25 cellular contexts compared by ENCODE assay signal in the genomic region with DNA sequence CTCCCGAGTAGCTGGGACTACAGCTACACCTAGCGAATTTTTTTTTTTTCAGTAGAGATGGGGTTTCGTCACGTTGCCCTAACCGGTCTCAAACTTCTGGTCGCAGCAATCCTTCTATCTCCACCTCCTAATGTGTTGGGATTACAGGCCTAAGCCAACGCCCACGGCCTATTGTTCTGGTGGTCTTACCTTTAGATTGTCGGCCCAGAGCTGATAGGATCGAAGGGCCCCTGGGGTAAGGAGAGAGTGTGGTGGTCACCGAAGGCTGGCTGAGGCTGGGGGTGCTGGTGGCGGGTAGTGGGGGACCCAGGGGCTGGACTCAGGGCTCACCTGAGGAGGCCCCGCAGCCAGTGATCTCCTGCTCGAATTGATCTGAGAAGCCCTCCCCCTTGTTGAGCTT. TPM values are rescaled to one million over a fixed set of nuclear protein-coding genes. Genes with fewer than 3 reads are reported as not detected.
A peak's percentile ranks its signal among the peaks of the same experiment; 100 is the strongest.
DNase-seq lines count a peak whose midpoint lies in the region; ATAC-seq, FAIRE-seq and TF ChIP-seq lines count a peak whose summit lies in the region.
"Had no signal": no experiment of that assay in that cellular context is flagged by ENCODE, and none has a peak within 500 bp of the region (broad histone marks: within the 10 kb centered on the region; RNA-seq: fewer than 3 reads in every experiment).

No MANE protein-coding gene starts in this region.

- no peak for FAIRE-seq in K562 (lab: Jason Lieb, UNC)
- FAIRE-seq: A204.1, G401.6, GM12892, GM19239, H54 had no signal

- peak overlapping the region; percentile 45 for H3K27ac Mint-ChIP-seq in activated naive CD4-positive, alpha-beta T cell treated with anti-CD3 and anti-CD28 coated beads, Interleukin-2, amount 10 ng/mL, durations not matched to agents 7 days and 5 days
- no peak overlapping the region for H3K27ac Mint-ChIP-seq in activated naive CD4-positive, alpha-beta T cell treated with anti-CD3 and anti-CD28 coated beads for 36 hours
- H3K27ac Mint-ChIP-seq: B cell had no signal

- no peak overlapping the region for H2BK120ac ChIP-seq in mesendoderm (ENCODE audit: low read depth, low read length)

- 0 out of 6 replicates have a peak, but pooled peaks of 1 of the 3 experiments have one; percentile 15 for TF ChIP-seq CTCF in K562 (IDR thresholded peaks at IDR 0.05 in 2 of 3, conservative IDR thresholded peaks at IDR 0.05 in 1 of 3; ENCODE audit: insufficient read depth in 2 of 3, low read depth in 1 of 3, low read length in 3 of 3)

- no peak for TF ChIP-seq RAD21 in K562 (CRISPR knock-in tag; conservative IDR thresholded peaks at IDR 0.05 in 1 of 2, IDR thresholded peaks at IDR 0.05 in 1 of 2)

- no peak overlapping the region for H4K5ac ChIP-seq in mesendoderm (ENCODE audit: low read length)

- no peak overlapping the region for H3K18ac ChIP-seq in mesendoderm (ENCODE audit: low read length)

- in situ Hi-C loops in K562 (cut with MboI): no loop called here

- H2AK5ac ChIP-seq in mesendoderm (ENCODE audit: low read length): no peak overlapping the region

- no peaks in the 10 kb centered on the region for H3K9me1 ChIP-seq in K562 (ENCODE audit: control insufficient read depth, insufficient read depth, low read length)

- H3K36me3 Mint-ChIP-seq in activated naive CD4-positive, alpha-beta T cell treated with anti-CD3 and anti-CD28 coated beads, Interleukin-2, amount 10 ng/mL, durations not matched to agents 7 days and 5 days: peaks cover 37% of the 10 kb centered on the region
- peaks cover 18% of the 10 kb centered on the region for H3K36me3 Mint-ChIP-seq in activated naive CD4-positive, alpha-beta T cell treated with anti-CD3 and anti-CD28 coated beads for 36 hours (ENCODE audit: low read depth)

- no peak overlapping the region for H3K4ac ChIP-seq in mesendoderm (ENCODE audit: low read depth, low read length)

- H3K4me3 ChIP-seq in K562: no peak overlapping the region
- no peak overlapping the region for H3K4me3 ChIP-seq in mesendoderm (ENCODE audit: low read length)
- H3K4me3 ChIP-seq: BLaER1 had no signal

- H3K27ac ChIP-seq in K562 (ENCODE audit: extremely low read depth, low read depth, low read length): no peak overlapping the region
- H3K27ac ChIP-seq in mesendoderm (ENCODE audit: low read depth, low read length): no peak overlapping the region
- H3K27ac ChIP-seq: 22Rv1, BLaER1, C4-2B had no signal

- H3K4me2 ChIP-seq in K562 (ENCODE audit: insufficient read depth, low read length) (no peak overlapping the region), mesendoderm (ENCODE audit: low read length) (no peak overlapping the region)
- H3K4me2 ChIP-seq: BLaER1 had no signal

- no peak overlapping the region for H2AFZ ChIP-seq in K562 (ENCODE audit: low read depth, low read length)

- CTCF ChIA-PET in activated naive CD4-positive, alpha-beta T cell treated with anti-CD3 and anti-CD28 coated beads, Interleukin-2, amount 10 ng/mL, durations not matched to agents 7 days and 5 days (lab: Charles Lee): interaction anchor here (0.9 kb wide), 1 partner anchor 9 kb away, joined by 3 read pairs; no protein-coding TSS in a partner anchor
- CTCF ChIA-PET in activated naive CD4-positive, alpha-beta T cell treated with anti-CD3 and anti-CD28 coated beads for 36 hours (lab: Charles Lee): interaction anchor here (0.6 to 0.7 kb wide), 2 partner anchors 26 to 411 kb away, joined by 3 read pairs; no protein-coding TSS in a partner anchor
- CTCF ChIA-PET in K562 (lab: Yijun Ruan, JAX; ENCODE audit: low intra/inter-chr PET ratio): no interaction called here

- POLR2A ChIA-PET in K562 (lab: Yijun Ruan, JAX): interaction anchor here (0.6 to 0.7 kb wide), 3 partner anchors 13 to 420 kb away, joined by 3 read pairs; a partner anchor contains a TSS

- H3K27me3 ChIP-seq in K562 (ENCODE audit: control insufficient read depth in 2 of 2, insufficient read depth in 2 of 2, low read length in 2 of 2) (peaks cover 3 to 8% of the 10 kb centered on the region in 2 experiments; a peak in 3 of 5 replicates), mesendoderm (ENCODE audit: insufficient read depth, low read length, poor library complexity) (no peaks in the 10 kb centered on the region)
- H3K27me3 ChIP-seq: BLaER1 had no signal

- no peak overlapping the region for H3K56ac ChIP-seq in mesendoderm (ENCODE audit: low read length)

- H4K20me1 ChIP-seq in K562 (replicated peaks; ENCODE audit: control insufficient read depth, insufficient read depth, low read length): no peaks in the 10 kb centered on the region
- H4K20me1 ChIP-seq: BLaER1 had no signal

- no peak overlapping the region for H3K4me3 Mint-ChIP-seq in activated naive CD4-positive, alpha-beta T cell treated with anti-CD3 and anti-CD28 coated beads, Interleukin-2, amount 10 ng/mL, durations not matched to agents 7 days and 5 days
- H3K4me3 Mint-ChIP-seq in activated naive CD4-positive, alpha-beta T cell treated with anti-CD3 and anti-CD28 coated beads for 36 hours: no peak overlapping the region
- H3K4me3 Mint-ChIP-seq: B cell; CD4-positive, CD25-positive, alpha-beta regulatory T cell; CD8-positive, alpha-beta T cell had no signal

- 27% methylated on average over 11 of the region's 14 CpGs for WGBS in K562 (ENCODE audit: insufficient coverage, low coverage, missing lambda C conversion rate)
- WGBS in mesendoderm (ENCODE audit: extremely low coverage, insufficient coverage, low lambda C conversion rate): no CpG with 5 or more reads among the region's 14 CpGs

- H3K23ac ChIP-seq in mesendoderm (ENCODE audit: low read length): no peak overlapping the region

- H3K9me3 Mint-ChIP-seq in activated naive CD4-positive, alpha-beta T cell treated with anti-CD3 and anti-CD28 coated beads, Interleukin-2, amount 10 ng/mL, durations not matched to agents 7 days and 5 days: no peaks in the 10 kb centered on the region
- H3K9me3 Mint-ChIP-seq in activated naive CD4-positive, alpha-beta T cell treated with anti-CD3 and anti-CD28 coated beads for 36 hours: no peaks in the 10 kb centered on the region
- H3K9me3 Mint-ChIP-seq: CD4-positive, CD25-positive, alpha-beta regulatory T cell; CD8-positive, alpha-beta T cell had no signal

- H3K36me3 ChIP-seq in K562 (ENCODE audit: control insufficient read depth, insufficient read depth, low read length) (no peaks in the 10 kb centered on the region), mesendoderm (ENCODE audit: control insufficient read depth, insufficient read depth, low read length) (no peaks in the 10 kb centered on the region)

- TF ChIP-seq POLR2A in K562 (conservative IDR thresholded peaks at IDR 0.05): no peak

- H3K4me1 ChIP-seq in K562 (replicated peaks in 1 of 2; ENCODE audit: control insufficient read depth in 2 of 2, insufficient read depth in 2 of 2, low read length in 2 of 2) (peaks cover 4 to 27% of the 10 kb centered on the region in 2 experiments; a peak in 4 of 5 replicates), mesendoderm (ENCODE audit: control insufficient read depth, low read depth, low read length) (no peaks in the 10 kb centered on the region)
- H3K4me1 ChIP-seq: BLaER1 had no signal

- H3K79me1 ChIP-seq in mesendoderm (ENCODE audit: low read length): no peaks in the 10 kb centered on the region

- intact Hi-C loops in activated naive CD4-positive, alpha-beta T cell treated with anti-CD3 and anti-CD28 coated beads for 36 hours (cut with micrococcal nuclease): no loop called here
- intact Hi-C loops in K562 (cut with micrococcal nuclease): no loop called here

- no peaks in the 10 kb centered on the region for H3K4me1 Mint-ChIP-seq in activated naive CD4-positive, alpha-beta T cell treated with anti-CD3 and anti-CD28 coated beads, Interleukin-2, amount 10 ng/mL, durations not matched to agents 7 days and 5 days
- H3K4me1 Mint-ChIP-seq in activated naive CD4-positive, alpha-beta T cell treated with anti-CD3 and anti-CD28 coated beads for 36 hours (ENCODE audit: low read depth): no peaks in the 10 kb centered on the region
- H3K4me1 Mint-ChIP-seq: B cell had no signal

- H3K27me3 Mint-ChIP-seq in activated naive CD4-positive, alpha-beta T cell treated with anti-CD3 and anti-CD28 coated beads, Interleukin-2, amount 10 ng/mL, durations not matched to agents 7 days and 5 days: no peaks in the 10 kb centered on the region
- no peaks in the 10 kb centered on the region for H3K27me3 Mint-ChIP-seq in activated naive CD4-positive, alpha-beta T cell treated with anti-CD3 and anti-CD28 coated beads for 36 hours (ENCODE audit: low read depth)
- H3K27me3 Mint-ChIP-seq: B cell; CD4-positive, CD25-positive, alpha-beta regulatory T cell had no signal

- DNase-seq in activated naive CD4-positive, alpha-beta T cell treated with anti-CD3 and anti-CD28 coated beads, Interleukin-2, amount 10 ng/mL, durations not matched to agents 7 days and 5 days: no peak
- DNase-seq in activated naive CD4-positive, alpha-beta T cell treated with anti-CD3 and anti-CD28 coated beads for 36 hours: no peak
- no peak for DNase-seq in K562 (ENCODE audit: extremely low read depth in 1 of 4, low spot score in 3 of 4)
- peak; percentile 60 for DNase-seq in mesendoderm
- DNase-seq in NCI-H748 treated with DMSO at 0.1 percent for 48 hours (lab: John Stamatoyannopoulos, UW): no peak
- DNase-seq in activated gamma-delta T cell (lab: John Stamatoyannopoulos, UW): no peak
- DNase-seq in KG1 (lab: John Stamatoyannopoulos, UW): no peak
- DNase-seq: Caco-2; CD4-positive, CD25-positive, alpha-beta regulatory T cell; CD8-positive, alpha-beta T cell; DMS153; DND-41; GOT3 had no signal

- BruUV-seq in K562 (replicated peaks; lab: Mats Ljungman, UMichigan): no TSS peak

- H3K9me3 ChIP-seq in K562 (replicated peaks; ENCODE audit: control insufficient read depth, insufficient read depth, low read depth, low read length): 0 out of 2 replicates have a peak, but pooled peaks cover 2% of the 10 kb centered on the region
- H3K9me3 ChIP-seq: Caco-2 had no signal

- no peak overlapping the region for H2BK5ac ChIP-seq in mesendoderm (ENCODE audit: low read length)

- TF ChIP-seq EP300 in K562 (IDR thresholded peaks at IDR 0.05; ENCODE audit: low read length): no peak

- H3K79me2 ChIP-seq in K562 (ENCODE audit: control insufficient read depth, insufficient read depth, low read length) (no peaks in the 10 kb centered on the region), mesendoderm (ENCODE audit: control insufficient read depth, insufficient read depth, low read length) (no peaks in the 10 kb centered on the region)

- H3K9ac ChIP-seq in K562 (ENCODE audit: insufficient read depth in 1 of 2, low read depth in 2 of 2, low read length in 2 of 2) (peak overlapping the region in 1 of 2 experiments; percentile 42; a peak in 1 of 4 replicates), mesendoderm (ENCODE audit: low read length) (no peak overlapping the region)
- H3K9ac ChIP-seq: BLaER1 had no signal

- ATAC-seq in K562 (peak; percentile 45; the same call in 1 of the 3 replicates), GM18520 (IDR thresholded peaks at IDR 0.05; ENCODE audit: unreplicated experiment) (no peak)
- ATAC-seq: CD8-positive, alpha-beta T cell; HCT116 had no signal

- H2BK15ac ChIP-seq in mesendoderm (replicated peaks; ENCODE audit: low read depth): no peak overlapping the region

- H4K8ac ChIP-seq in mesendoderm (ENCODE audit: low read depth, low read length): no peak overlapping the region

RNA-seq across cellular contexts. Expression of a gene that starts 7.0 kb away (rescaled TPM):
- total RNA-seq in activated naive CD4-positive, alpha-beta T cell treated with anti-CD3 and anti-CD28 coated beads for 36 hours: 1 to 10 TPM; 1.2 to 1.4 TPM
- 0.21 TPM in 1 of 2 replicates, not detected in the other for total RNA-seq in K562 (2011; cell fraction: chromatin; rRNA removed; ENCODE audit: low replicate concordance)
- total RNA-seq in K562 (2011; cell fraction: nucleolus; rRNA removed): not detected in 2 replicates
- not detected in 2 replicates for total RNA-seq in K562 (2011; cell fraction: nucleoplasm; rRNA removed)
- total RNA-seq in K562 (2014; rRNA removed) (0.57 TPM in 1 of 2 replicates, not detected in the other), K562 (2014; rRNA removed; fragmentation: Illumina TruSeq; extraction: Trizol) (not detected in 2 replicates), K562 (2015; rRNA removed; fragmentation: Illumina TruSeq; extraction: Trizol) (not detected in 2 replicates), K562 (2021) (0.49 and 0.65 TPM in 2 replicates)
- polyA plus RNA-seq in K562 (2011; rRNA removed) (0.11 TPM in 1 of 2 replicates, not detected in the other), K562 (2014; fragmentation: Illumina TruSeq; extraction: Trizol) (not detected in 2 replicates), K562 (2014; fragmentation: Nextera tagmentation; extraction: Ambion mirVana) (not detected), K562 (2014; rRNA removed) (0.18 TPM in 1 of 2 replicates, not detected in the other)
- 0.18 TPM in 1 of 2 replicates, not detected in the other for polyA plus RNA-seq in K562 (2011; cell fraction: cytosol; rRNA removed)
- 0.17 TPM in 1 of 2 replicates, not detected in the other for polyA plus RNA-seq in K562 (2011; cell fraction: nucleus; rRNA removed)
- polyA plus RNA-seq in K562 (2012): 0.13 and 0.15 TPM in 2 replicates
- not detected in 2 replicates for polyA minus RNA-seq in K562 (2011; rRNA and poly(A)+ RNA removed)
- polyA minus RNA-seq in K562 (2011; cell fraction: cytosol; rRNA and poly(A)+ RNA removed): not detected in 2 replicates
- polyA minus RNA-seq in K562 (2011; cell fraction: nucleus; rRNA and poly(A)+ RNA removed): not detected in 2 replicates
- polyA plus RNA-seq in mesendoderm (2013, experiment 1 of 2): 14.0 TPM
- 13.5 TPM for polyA plus RNA-seq in mesendoderm (2013, experiment 2 of 2)
- polyA plus RNA-seq: AG04450 had no signal

RNA-seq across cellular contexts. Expression of a gene that starts 10.5 kb away (rescaled TPM):
- total RNA-seq in activated naive CD4-positive, alpha-beta T cell treated with anti-CD3 and anti-CD28 coated beads for 36 hours: 10 to 100 TPM; 55.7 to 57.9 TPM
- total RNA-seq in K562 (2011; cell fraction: chromatin; rRNA removed; ENCODE audit: low replicate concordance): 0.69 TPM in 2 replicates
- 0.39 and 0.67 TPM in 2 replicates for total RNA-seq in K562 (2011; cell fraction: nucleolus; rRNA removed)
- 0.37 TPM in 1 of 2 replicates, not detected in the other for total RNA-seq in K562 (2011; cell fraction: nucleoplasm; rRNA removed)
- 0.09 and 0.16 TPM in 2 replicates for total RNA-seq in K562 (2014; rRNA removed)
- total RNA-seq in K562 (2014; rRNA removed; fragmentation: Illumina TruSeq; extraction: Trizol): 0.18 TPM in 1 of 2 replicates, not detected in the other
- total RNA-seq in K562 (2015; rRNA removed; fragmentation: Illumina TruSeq; extraction: Trizol): 0.15 and 0.43 TPM in 2 replicates
- total RNA-seq in K562 (2021): 0.49 and 0.78 TPM in 2 replicates
- polyA plus RNA-seq in K562 (2011; rRNA removed): 0.29 and 1.1 TPM in 2 replicates
- 0.54 and 0.91 TPM in 2 replicates for polyA plus RNA-seq in K562 (2011; cell fraction: cytosol; rRNA removed)
- 2.0 and 3.1 TPM in 2 replicates for polyA plus RNA-seq in K562 (2011; cell fraction: nucleus; rRNA removed)
- polyA plus RNA-seq in K562 (2012): 0.68 and 1.4 TPM in 2 replicates
- polyA plus RNA-seq in K562 (2014; fragmentation: Illumina TruSeq; extraction: Trizol): 0.33 and 0.34 TPM in 2 replicates
- polyA plus RNA-seq in K562 (2014; fragmentation: Nextera tagmentation; extraction: Ambion mirVana): under 1 TPM in 1 of 2 experiments, not detected in 1; 0.03 TPM
- polyA plus RNA-seq in K562 (2014; rRNA removed): 0.19 and 1.2 TPM in 2 replicates
- 0.09 TPM in 1 of 2 replicates, not detected in the other for polyA minus RNA-seq in K562 (2011; rRNA and poly(A)+ RNA removed)
- polyA minus RNA-seq in K562 (2011; cell fraction: cytosol; rRNA and poly(A)+ RNA removed): not detected in 2 replicates
- 0.27 and 0.78 TPM in 2 replicates for polyA minus RNA-seq in K562 (2011; cell fraction: nucleus; rRNA and poly(A)+ RNA removed)
- 1.5 TPM for polyA plus RNA-seq in mesendoderm (2013, experiment 1 of 2)
- polyA plus RNA-seq in mesendoderm (2013, experiment 2 of 2): 1.5 TPM
- polyA plus RNA-seq: AG04450 had no signal

RNA-seq across cellular contexts. Expression of a gene that starts 11.5 kb away (rescaled TPM):
- total RNA-seq in activated naive CD4-positive, alpha-beta T cell treated with anti-CD3 and anti-CD28 coated beads for 36 hours: 10 to 100 TPM; 16.2 to 18.2 TPM
- total RNA-seq in K562 (2011; cell fraction: chromatin; rRNA removed; ENCODE audit: low replicate concordance): 29.1 and 59.8 TPM in 2 replicates
- 30.5 and 33.7 TPM in 2 replicates for total RNA-seq in K562 (2011; cell fraction: nucleolus; rRNA removed)
- total RNA-seq in K562 (2011; cell fraction: nucleoplasm; rRNA removed): 23.0 and 27.6 TPM in 2 replicates
- total RNA-seq in K562 (2014; rRNA removed) (40.4 and 57.2 TPM in 2 replicates), K562 (2014; rRNA removed; fragmentation: Illumina TruSeq; extraction: Trizol) (26.2 and 26.6 TPM in 2 replicates), K562 (2015; rRNA removed; fragmentation: Illumina TruSeq; extraction: Trizol) (25.8 and 26.0 TPM in 2 replicates), K562 (2021) (72.0 and 75.1 TPM in 2 replicates)
- polyA plus RNA-seq in K562 (2011; rRNA removed) (18.7 and 20.9 TPM in 2 replicates), K562 (2014; fragmentation: Illumina TruSeq; extraction: Trizol) (64.3 and 70.5 TPM in 2 replicates), K562 (2014; fragmentation: Nextera tagmentation; extraction: Ambion mirVana) (1 to 10 TPM; 6.1 to 6.5 TPM), K562 (2014; rRNA removed) (44.3 and 47.5 TPM in 2 replicates)
- 26.3 and 40.4 TPM in 2 replicates for polyA plus RNA-seq in K562 (2011; cell fraction: cytosol; rRNA removed)
- polyA plus RNA-seq in K562 (2011; cell fraction: nucleus; rRNA removed): 29.0 and 43.3 TPM in 2 replicates
- polyA plus RNA-seq in K562 (2012): 50.5 and 59.9 TPM in 2 replicates
- polyA minus RNA-seq in K562 (2011; rRNA and poly(A)+ RNA removed): 11.8 and 15.9 TPM in 2 replicates
- polyA minus RNA-seq in K562 (2011; cell fraction: cytosol; rRNA and poly(A)+ RNA removed): 43.9 and 56.2 TPM in 2 replicates
- 8.1 and 11.1 TPM in 2 replicates for polyA minus RNA-seq in K562 (2011; cell fraction: nucleus; rRNA and poly(A)+ RNA removed)
- 41.8 TPM for polyA plus RNA-seq in mesendoderm (2013, experiment 1 of 2)
- 45.1 TPM for polyA plus RNA-seq in mesendoderm (2013, experiment 2 of 2)

RNA-seq across cellular contexts. Expression of a gene that starts 31.0 kb away (rescaled TPM):
- 1 to 10 TPM; 6.4 to 7.0 TPM for total RNA-seq in activated naive CD4-positive, alpha-beta T cell treated with anti-CD3 and anti-CD28 coated beads for 36 hours
- 0.95 and 1.9 TPM in 2 replicates for total RNA-seq in K562 (2011; cell fraction: chromatin; rRNA removed; ENCODE audit: low replicate concordance)
- 1.3 and 1.7 TPM in 2 replicates for total RNA-seq in K562 (2011; cell fraction: nucleolus; rRNA removed)
- total RNA-seq in K562 (2011; cell fraction: nucleoplasm; rRNA removed): 1.5 and 2.5 TPM in 2 replicates
- total RNA-seq in K562 (2014; rRNA removed) (1.0 and 1.5 TPM in 2 replicates), K562 (2014; rRNA removed; fragmentation: Illumina TruSeq; extraction: Trizol) (0.26 and 0.44 TPM in 2 replicates), K562 (2015; rRNA removed; fragmentation: Illumina TruSeq; extraction: Trizol) (0.62 and 0.68 TPM in 2 replicates), K562 (2021) (6.2 and 7.0 TPM in 2 replicates)
- polyA plus RNA-seq in K562 (2011; rRNA removed) (0.75 and 0.81 TPM in 2 replicates), K562 (2014; fragmentation: Illumina TruSeq; extraction: Trizol) (2.9 and 3.9 TPM in 2 replicates), K562 (2014; fragmentation: Nextera tagmentation; extraction: Ambion mirVana) (under 1 TPM; 0.14 to 0.15 TPM), K562 (2014; rRNA removed) (1.7 TPM in 2 replicates)
- polyA plus RNA-seq in K562 (2011; cell fraction: cytosol; rRNA removed): 2.2 and 3.2 TPM in 2 replicates
- polyA plus RNA-seq in K562 (2011; cell fraction: nucleus; rRNA removed): 0.86 and 1.5 TPM in 2 replicates
- polyA plus RNA-seq in K562 (2012): 5.6 and 11.4 TPM in 2 replicates
- polyA minus RNA-seq in K562 (2011; rRNA and poly(A)+ RNA removed): 0.51 and 1.4 TPM in 2 replicates
- polyA minus RNA-seq in K562 (2011; cell fraction: cytosol; rRNA and poly(A)+ RNA removed): 8.2 and 9.8 TPM in 2 replicates
- polyA minus RNA-seq in K562 (2011; cell fraction: nucleus; rRNA and poly(A)+ RNA removed): 0.81 and 2.2 TPM in 2 replicates
- 3.9 TPM for polyA plus RNA-seq in mesendoderm (2013, experiment 1 of 2)
- polyA plus RNA-seq in mesendoderm (2013, experiment 2 of 2): 3.7 TPM
- polyA plus RNA-seq: AG04450 had no signal

RNA-seq across cellular contexts. Expression of a gene that starts 37.5 kb away (rescaled TPM):
- total RNA-seq in activated naive CD4-positive, alpha-beta T cell treated with anti-CD3 and anti-CD28 coated beads for 36 hours: not detected
- total RNA-seq in K562 (2011; cell fraction: chromatin; rRNA removed; ENCODE audit: low replicate concordance): 1.6 and 2.4 TPM in 2 replicates
- total RNA-seq in K562 (2011; cell fraction: nucleolus; rRNA removed): 1.4 and 1.8 TPM in 2 replicates
- total RNA-seq in K562 (2011; cell fraction: nucleoplasm; rRNA removed): 1.9 and 2.8 TPM in 2 replicates
- total RNA-seq in K562 (2014; rRNA removed) (0.94 and 1.00 TPM in 2 replicates), K562 (2014; rRNA removed; fragmentation: Illumina TruSeq; extraction: Trizol) (1.1 and 1.6 TPM in 2 replicates), K562 (2015; rRNA removed; fragmentation: Illumina TruSeq; extraction: Trizol) (1.2 and 1.6 TPM in 2 replicates), K562 (2021) (4.2 and 4.6 TPM in 2 replicates)
- polyA plus RNA-seq in K562 (2011; rRNA removed) (3.3 and 6.5 TPM in 2 replicates), K562 (2014; fragmentation: Illumina TruSeq; extraction: Trizol) (2.0 and 4.7 TPM in 2 replicates), K562 (2014; fragmentation: Nextera tagmentation; extraction: Ambion mirVana) (under 1 TPM; 0.08 to 0.24 TPM), K562 (2014; rRNA removed) (4.0 and 6.7 TPM in 2 replicates)
- polyA plus RNA-seq in K562 (2011; cell fraction: cytosol; rRNA removed): 6.1 and 6.3 TPM in 2 replicates
- polyA plus RNA-seq in K562 (2011; cell fraction: nucleus; rRNA removed): 3.6 and 4.5 TPM in 2 replicates
- polyA plus RNA-seq in K562 (2012): 3.6 TPM in 2 replicates
- polyA minus RNA-seq in K562 (2011; rRNA and poly(A)+ RNA removed): 0.54 and 0.77 TPM in 2 replicates
- polyA minus RNA-seq in K562 (2011; cell fraction: cytosol; rRNA and poly(A)+ RNA removed): 0.76 and 2.5 TPM in 2 replicates
- 0.27 and 0.67 TPM in 2 replicates for polyA minus RNA-seq in K562 (2011; cell fraction: nucleus; rRNA and poly(A)+ RNA removed)
- 0.10 TPM for polyA plus RNA-seq in mesendoderm (2013, experiment 1 of 2)
- polyA plus RNA-seq in mesendoderm (2013, experiment 2 of 2): 0.06 TPM
- total RNA-seq: Caco-2; CD8-positive, alpha-beta T cell had no signal
- polyA plus RNA-seq: AG04450 had no signal

Comparison
In these comparisons a context has a peak if more than half of its experiments do, and no peak if none do; other contexts are left out.
1. RNA of a gene that starts 10.5 kb away (total RNA-seq): 55.7 to 57.9 TPM in activated naive CD4-positive, alpha-beta T cell treated with anti-CD3 and anti-CD28 coated beads for 36 hours; 0.09 to 0.78 TPM in K562; every median in the first group is over 10 times any median in the second.